Comparison of ENCODE assay signal across 9 cellular contexts in genomic region chr2:97712693-97713295, GRCh38. TPM values are rescaled to one million over a fixed set of nuclear protein-coding genes. Genes with fewer than 3 reads are reported as not detected.
DNase-seq lines count a peak whose midpoint lies in the region; ATAC-seq and TF ChIP-seq lines count a peak whose summit lies in the region.
"Had no signal": no experiment of that assay in that cellular context is flagged by ENCODE, and none has a peak within 500 bp of the region (broad histone marks: within the 10 kb centered on the region; RNA-seq: fewer than 3 reads in every experiment).

No MANE protein-coding gene starts in this region.

- peak overlapping the region; percentile 96 for H3K4ac ChIP-seq in mesendoderm (ENCODE audit: low read depth, low read length)

- peaks cover 27% of the 10 kb centered on the region for H3K4me1 ChIP-seq in OCI-LY7 (ENCODE audit: insufficient read depth, low read length, poor library complexity, severe bottlenecking)
- H3K4me1 ChIP-seq in mesendoderm (ENCODE audit: control insufficient read depth, low read depth, low read length), result peaks cover 12% of the 10 kb centered on the region

- peak overlapping the region; percentile 92 for H2AFZ ChIP-seq in OCI-LY7 (ENCODE audit: low read length)

- no peaks in the 10 kb centered on the region for H3K9me3 ChIP-seq in OCI-LY7 (ENCODE audit: low read length)

- peaks cover 8% of the 10 kb centered on the region; the same call in 1 of the 2 replicates for H3K79me2 ChIP-seq in OCI-LY7 (ENCODE audit: insufficient read depth, low read depth, low read length)
- H3K79me2 ChIP-seq in mesendoderm (ENCODE audit: control insufficient read depth, insufficient read depth, low read length), result no peaks in the 10 kb centered on the region

- H2BK5ac ChIP-seq in mesendoderm (ENCODE audit: low read length), result peak overlapping the region; percentile 98

- H3K4me3 Mint-ChIP-seq in stimulated activated effector memory CD8-positive, alpha-beta T cell treated with anti-CD3 and anti-CD28 coated beads, Interleukin-12 subunit alpha, Interleukin-12 subunit beta, amount 100 ng/mL, for 72 hours, result peak overlapping the region; percentile 93

- BruUV-seq in OCI-LY7 (replicated peaks; lab: Mats Ljungman, UMichigan), result no TSS peak

- peak overlapping the region; percentile 16 for H3K9ac ChIP-seq in mesendoderm (ENCODE audit: low read length)

- H3K4me3 ChIP-seq in OCI-LY7 (ENCODE audit: low read depth, low read length, poor library complexity, severe bottlenecking) (peak overlapping the region; percentile 69), mesendoderm (ENCODE audit: low read length) (no peak overlapping the region)

- peak overlapping the region; percentile 99 for H3K27ac Mint-ChIP-seq in stimulated activated effector memory CD8-positive, alpha-beta T cell treated with anti-CD3 and anti-CD28 coated beads, Interleukin-12 subunit alpha, Interleukin-12 subunit beta, amount 100 ng/mL, for 72 hours

- H4K20me1 ChIP-seq in OCI-LY7 (ENCODE audit: insufficient read depth, low read length), result no peaks in the 10 kb centered on the region

- peak; percentile 11 for DNase-seq in OCI-LY7 (ENCODE audit: low spot score)
- peak; percentile 48 for DNase-seq in activated T-cell treated with anti-CD3 and anti-CD28 coated beads, Interleukin-2, amount 50 U/mL, for 1 hour
- DNase-seq in mesendoderm, result no peak
- peak; percentile 26 to 63 for DNase-seq in stimulated activated effector memory CD8-positive, alpha-beta T cell treated with anti-CD3 and anti-CD28 coated beads, Interleukin-12 subunit alpha, Interleukin-12 subunit beta, amount 100 ng/mL, for 72 hours (ENCODE audit: low spot score in 2 of 2)
- DNase-seq in middle frontal gyrus (ENCODE audit: extremely low spot score, low spot score), result no peak
- no peak for DNase-seq in dedifferentiated amniotic fluid mesenchymal stem cell (ENCODE audit: extremely low spot score)
- DNase-seq: cerebellar nuclear complex, NCI-H526 had no signal

- peak overlapping the region; percentile 93 for H2BK120ac ChIP-seq in mesendoderm (ENCODE audit: low read depth, low read length)

- no peaks in the 10 kb centered on the region for H3K9me3 Mint-ChIP-seq in stimulated activated effector memory CD8-positive, alpha-beta T cell treated with anti-CD3 and anti-CD28 coated beads, Interleukin-12 subunit alpha, Interleukin-12 subunit beta, amount 100 ng/mL, for 72 hours

- intact Hi-C loops in OCI-LY7 (cut with micrococcal nuclease; ENCODE audit: unreplicated experiment), result loop anchor here (5.0 kb wide), 1 partner anchor 675 kb away; no protein-coding TSS in a partner anchor

- peaks cover 46% of the 10 kb centered on the region for H3K36me3 Mint-ChIP-seq in stimulated activated effector memory CD8-positive, alpha-beta T cell treated with anti-CD3 and anti-CD28 coated beads, Interleukin-12 subunit alpha, Interleukin-12 subunit beta, amount 100 ng/mL, for 72 hours

- TF ChIP-seq CTCF in OCI-LY7 (conservative IDR thresholded peaks at IDR 0.05; ENCODE audit: low read length), result no peak

- peak overlapping the region; percentile 99 for H2AK5ac ChIP-seq in mesendoderm (ENCODE audit: low read length)

- CTCF ChIA-PET in OCI-LY7 (lab: Charles Lee; ENCODE audit: unreplicated experiment), result interaction anchor here (0.6 kb wide), 1 partner anchor 24 kb away, joined by 3 read pairs; no protein-coding TSS in a partner anchor

- ATAC-seq in stimulated activated effector memory CD8-positive, alpha-beta T cell treated with anti-CD3 and anti-CD28 coated beads, Interleukin-12 subunit alpha, Interleukin-12 subunit beta, amount 100 ng/mL, for 72 hours, result peak; percentile 47
- no peak for ATAC-seq in GM18861 (IDR thresholded peaks at IDR 0.05; ENCODE audit: unreplicated experiment)

- no peak overlapping the region for H2BK15ac ChIP-seq in mesendoderm (replicated peaks; ENCODE audit: low read depth)

- peaks cover 81% of the 10 kb centered on the region for H3K4me1 Mint-ChIP-seq in stimulated activated effector memory CD8-positive, alpha-beta T cell treated with anti-CD3 and anti-CD28 coated beads, Interleukin-12 subunit alpha, Interleukin-12 subunit beta, amount 100 ng/mL, for 72 hours

- peak overlapping the region; percentile 20 for H3K27ac ChIP-seq in OCI-LY7 (ENCODE audit: low read depth, low read length, poor library complexity, severe bottlenecking)
- H3K27ac ChIP-seq in mesendoderm (ENCODE audit: low read depth, low read length), result peak overlapping the region; percentile 81

- POLR2A ChIA-PET in OCI-LY7 (lab: Charles Lee), result interaction anchor here (0.5 to 2.3 kb wide), 2 partner anchors 28 to 33 kb away, joined by 3 to 5 read pairs; no protein-coding TSS in a partner anchor

- no peak overlapping the region for H4K5ac ChIP-seq in mesendoderm (ENCODE audit: low read length)

- no peaks in the 10 kb centered on the region for H3K9me2 ChIP-seq in OCI-LY7 (ENCODE audit: insufficient read depth, low read length)

- H4K8ac ChIP-seq in mesendoderm (ENCODE audit: low read depth, low read length), result no peak overlapping the region

- WGBS in mesendoderm (ENCODE audit: extremely low coverage, insufficient coverage, low lambda C conversion rate), result no CpG with 5 or more reads among the region's 11 CpGs

- H3K4me2 ChIP-seq in OCI-LY7 (ENCODE audit: low read length) (peak overlapping the region; percentile 73), mesendoderm (ENCODE audit: low read length) (no peak overlapping the region)

- H3K18ac ChIP-seq in mesendoderm (ENCODE audit: low read length), result peak overlapping the region; percentile 92

- H3K79me1 ChIP-seq in mesendoderm (ENCODE audit: low read length), result no peaks in the 10 kb centered on the region

- H3K23ac ChIP-seq in mesendoderm (ENCODE audit: low read length), result peak overlapping the region; percentile 83

- H3K36me3 ChIP-seq in OCI-LY7 (ENCODE audit: insufficient read depth, low read length) (no peaks in the 10 kb centered on the region), mesendoderm (ENCODE audit: control insufficient read depth, insufficient read depth, low read length) (no peaks in the 10 kb centered on the region)

- no peaks in the 10 kb centered on the region for H3K27me3 ChIP-seq in mesendoderm (ENCODE audit: insufficient read depth, low read length, poor library complexity)

- peak overlapping the region; percentile 86 for H3K56ac ChIP-seq in mesendoderm (ENCODE audit: low read length)

RNA-seq across cellular contexts. Expression of gene ZAP70, which starts 0.6 kb away (rescaled TPM):
- total RNA-seq in OCI-LY7 (2014; rRNA removed; shearing (Covaris generic)), result 56.9 and 57.9 TPM in 2 replicates
- total RNA-seq in OCI-LY7 (2022), result 39.8 and 40.8 TPM in 2 replicates
- polyA plus RNA-seq in mesendoderm (2013, experiment 1 of 2), result 0.46 TPM
- 0.63 TPM for polyA plus RNA-seq in mesendoderm (2013, experiment 2 of 2)

RNA-seq across cellular contexts. Expression of gene C2orf92, which starts 43.3 kb away (rescaled TPM):
- total RNA-seq in OCI-LY7 (2014; rRNA removed; shearing (Covaris generic)), result 3.6 and 5.9 TPM in 2 replicates
- total RNA-seq in OCI-LY7 (2022), result 10.3 and 11.2 TPM in 2 replicates
- polyA plus RNA-seq in mesendoderm (2013, experiment 1 of 2), result 1.7 TPM
- 1.7 TPM for polyA plus RNA-seq in mesendoderm (2013, experiment 2 of 2)

RNA-seq across cellular contexts. Expression of gene ACTR1B, which starts 49.0 kb away (rescaled TPM):
- total RNA-seq in OCI-LY7 (2014; rRNA removed; shearing (Covaris generic)), result 67.8 and 71.2 TPM in 2 replicates
- total RNA-seq in OCI-LY7 (2022), result 68.2 and 69.7 TPM in 2 replicates
- 16.6 TPM for polyA plus RNA-seq in mesendoderm (2013, experiment 1 of 2)
- 16.7 TPM for polyA plus RNA-seq in mesendoderm (2013, experiment 2 of 2)

Comparison
In these comparisons a context has a peak if more than half of its experiments do, and no peak if none do; other contexts are left out.
1. DNase-seq: peak in OCI-LY7 (single experiment), activated T-cell treated with anti-CD3 and anti-CD28 coated beads, Interleukin-2, amount 50 U/mL, for 1 hour (single experiment) and stimulated activated effector memory CD8-positive, alpha-beta T cell treated with anti-CD3 and anti-CD28 coated beads, Interleukin-12 subunit alpha, Interleukin-12 subunit beta, amount 100 ng/mL, for 72 hours (2 of 2); none in mesendoderm (single experiment), middle frontal gyrus (single experiment) and dedifferentiated amniotic fluid mesenchymal stem cell (single experiment).